In the genomic region with DNA sequence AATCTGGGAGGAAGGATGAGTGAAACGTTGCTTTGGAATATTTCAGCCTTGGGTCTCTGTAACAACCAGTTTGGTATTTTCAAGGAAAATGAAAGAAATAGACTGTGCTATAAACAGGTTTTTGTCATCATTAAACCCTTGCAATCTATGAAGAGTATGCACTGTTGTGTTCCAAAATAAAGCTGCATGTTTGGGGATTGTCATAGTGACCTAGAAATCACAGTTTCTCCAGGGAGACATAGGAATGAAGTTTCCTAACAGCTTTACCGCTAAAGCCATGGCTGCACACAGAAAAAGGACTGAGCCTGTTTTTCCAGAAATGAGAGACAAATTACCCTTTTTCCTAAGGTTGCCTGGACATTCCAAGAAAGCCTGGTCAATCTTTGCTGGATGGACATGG, we compare ENCODE assay signal across 22 cellular contexts.
DNase-seq lines count a peak whose midpoint lies in the region; ATAC-seq and TF ChIP-seq lines count a peak whose summit lies in the region.
"Had no signal": no experiment of that assay in that cellular context is flagged by ENCODE, and none has a peak within 500 bp of the region (broad histone marks: within the 10 kb centered on the region; RNA-seq: fewer than 3 reads in every experiment).

No MANE protein-coding gene starts in this region.

- DNase-seq in AG08396 (ENCODE audit: low spot score) (peak; percentile 14), caudate nucleus (lab: John Stamatoyannopoulos, UW) (no peak), left ventricle myocardium superior (no peak), stomach (no peak), LoVo (ENCODE audit: low spot score) (no peak), G401 (ENCODE audit: low spot score) (no peak), omental fat pad (ENCODE audit: low spot score) (no peak), NCI-H2196 treated with DMSO at 0.1 percent for 48 hours (lab: John Stamatoyannopoulos, UW; ENCODE audit: unreplicated experiment) (no peak)
- DNase-seq: activated CD4-positive, alpha-beta T cell treated with anti-CD3 and anti-CD28 coated beads, Interleukin-2, amount 50 U/mL, for 1 hour; activated naive CD4-positive, alpha-beta T cell treated with anti-CD3 and anti-CD28 coated beads for 36 hours; brain microvascular endothelial cell; CD4-positive, alpha-beta T cell; DMS79; effector memory CD4-positive, alpha-beta T cell; foreskin keratinocyte; KG1; NCI-H1105; NCI-H2171; retina; stimulated activated CD4-positive, alpha-beta T cell treated with anti-CD3 and anti-CD28 coated beads, Interleukin-2, amount 100 ng/mL, for 24 hours had no signal

- ATAC-seq in left ventricle myocardium superior (peak; percentile 87), omental fat pad (ENCODE audit: low FRiP score) (no peak)
- ATAC-seq: A549, foreskin keratinocyte, Panc1 had no signal

- TF ChIP-seq CTCF in stomach (IDR thresholded peaks at IDR 0.05), result no peak
- TF ChIP-seq CTCF in omental fat pad (IDR thresholded peaks at IDR 0.05), result no peak

- in situ Hi-C loops in G401 (cut with HindIII; ENCODE audit: low sequenced_read_pairs), result no loop called here

- H3K9me3 ChIP-seq in stomach, result no peaks in the 10 kb centered on the region
- H3K9me3 ChIP-seq: A549 had no signal

- H3K27ac ChIP-seq in caudate nucleus (ENCODE audit: low read depth, low read length) (peak overlapping the region; percentile 46), stomach (peak overlapping the region in 3 of 5 donors; percentile 3 to 33 (median 19))
- H3K27ac ChIP-seq: A549, brain microvascular endothelial cell, foreskin keratinocyte had no signal

- no peaks in the 10 kb centered on the region for H3K36me3 ChIP-seq in stomach
- H3K36me3 ChIP-seq: brain microvascular endothelial cell had no signal

- 17 to 43% (median 23%) methylated on average over 2 of the region's 2 CpGs for WGBS in stomach, 5 donors

- H3K27me3 ChIP-seq in stomach, result no peaks in the 10 kb centered on the region
- H3K27me3 ChIP-seq: brain microvascular endothelial cell, foreskin keratinocyte had no signal

- peaks cover 0 to 32% (median 23%) of the 10 kb centered on the region in 4 donors for H3K4me1 ChIP-seq in stomach
- H3K4me1 ChIP-seq: A549, foreskin keratinocyte had no signal

- no peak for TF ChIP-seq POLR2A in stomach (IDR thresholded peaks at IDR 0.05)

- intact Hi-C loops in left ventricle myocardium superior (cut with micrococcal nuclease) (no loop called here), stomach (cut with DNase I; ENCODE audit: low total_unique reads) (no loop called here)

- no peak for TF ChIP-seq EP300 in stomach (IDR thresholded peaks at IDR 0.05)

- no peak overlapping the region for H3K4me3 ChIP-seq in stomach
- H3K4me3 ChIP-seq: A549 had no signal
